8 cellular contexts compared by ENCODE assay signal in genomic region chr1:197614916-197615692, GRCh38.
DNase-seq lines count a peak whose midpoint lies in the region; ATAC-seq, FAIRE-seq and TF ChIP-seq lines count a peak whose summit lies in the region.

No MANE protein-coding gene starts in this region.

- no peaks in the 10 kb centered on the region for H3F3A ChIP-seq in DOHH2 (ENCODE audit: control insufficient read depth, insufficient read depth)

- H3K9me3 ChIP-seq in DOHH2 (ENCODE audit: control insufficient read depth, insufficient read depth, low read length) (no peaks in the 10 kb centered on the region), lung (ENCODE audit: control insufficient read depth in 2 of 2, insufficient read depth in 1 of 2, low read length in 1 of 2) (no peaks in the 10 kb centered on the region), esophagus squamous epithelium (no peaks in the 10 kb centered on the region)

- FAIRE-seq in RCC 7860 (lab: Jason Lieb, UNC) = peak; percentile 64

- no peaks in the 10 kb centered on the region for H3K79me2 ChIP-seq in DOHH2 (ENCODE audit: control insufficient read depth, low read length)

- DNase-seq in HL-60 (ENCODE audit: low read depth in 1 of 2, low spot score in 1 of 2) (peak; percentile 10 to 56), RCC 7860 (ENCODE audit: low spot score) (peak; percentile 45), choroid plexus epithelial cell (ENCODE audit: low read depth) (peak; percentile 76), lung (ENCODE audit: low spot score) (no peak), esophagus squamous epithelium (lab: John Stamatoyannopoulos, UW) (no peak), H7 (no peak)

- H3K27me3 ChIP-seq in DOHH2 (ENCODE audit: control insufficient read depth, low read length) (no peaks in the 10 kb centered on the region), HL-60 (ENCODE audit: insufficient read depth, poor library complexity, severe bottlenecking) (no peaks in the 10 kb centered on the region), lung (ENCODE audit: control insufficient read depth, insufficient read depth) (no peaks in the 10 kb centered on the region), esophagus squamous epithelium (no peaks in the 10 kb centered on the region), H7 (ENCODE audit: control insufficient read depth, insufficient read depth, low read length) (no peaks in the 10 kb centered on the region)

- 0 out of 2 replicates have a peak, but pooled peaks cover 3% of the 10 kb centered on the region for H4K20me1 ChIP-seq in DOHH2 (ENCODE audit: control insufficient read depth, insufficient read depth, low read depth, low read length)

- no peak for TF ChIP-seq POLR2A in esophagus squamous epithelium (IDR thresholded peaks at IDR 0.05)

- intact Hi-C loops in esophagus squamous epithelium (cut with DNase I) = loop anchor here (10.0 kb wide), 1 partner anchor 260 kb away; no protein-coding TSS in a partner anchor

- H3K9me2 ChIP-seq in DOHH2 (replicated peaks; ENCODE audit: control insufficient read depth, low read length) = no peaks in the 10 kb centered on the region

- no peaks in the 10 kb centered on the region for H3K4me1 ChIP-seq in DOHH2 (ENCODE audit: control insufficient read depth, low read length)
- peaks cover 0 to 2% of the 10 kb centered on the region in 2 donors for H3K4me1 ChIP-seq in lung (ENCODE audit: control insufficient read depth in 2 of 2, insufficient read depth in 2 of 2, low read length in 2 of 2)
- no peaks in the 10 kb centered on the region for H3K4me1 ChIP-seq in esophagus squamous epithelium

- whole genome bisulfite sequencing in lung, 2 donors = 60 to 61% methylated on average over 3 of the region's 3 CpGs
- 43 to 45% methylated on average over 3 of the region's 3 CpGs for WGBS in esophagus squamous epithelium, 2 donors

- no peaks in the 10 kb centered on the region for H3K36me3 ChIP-seq in DOHH2 (ENCODE audit: control insufficient read depth, low read length)
- no peaks in the 10 kb centered on the region for H3K36me3 ChIP-seq in lung (ENCODE audit: control insufficient read depth in 2 of 2, insufficient read depth in 2 of 2, low read length in 2 of 2)
- H3K36me3 ChIP-seq in esophagus squamous epithelium = peaks cover 0 to 12% (median 0%) of the 10 kb centered on the region in 3 donors
- H3K36me3 ChIP-seq in H7 (replicated peaks; ENCODE audit: control insufficient read depth, insufficient read depth, low read length) = no peaks in the 10 kb centered on the region

- ATAC-seq in GM19351 (IDR thresholded peaks at IDR 0.05; ENCODE audit: unreplicated experiment) = peak; percentile 76
- peak; percentile 77 for ATAC-seq in lung (ENCODE audit: insufficient read depth, low FRiP score)

- no peak overlapping the region for H3K4me2 ChIP-seq in DOHH2 (ENCODE audit: low read length)

- H3K4me3 ChIP-seq in DOHH2 (ENCODE audit: low read length) = no peak overlapping the region
- no peak overlapping the region for H3K4me3 ChIP-seq in HL-60 (replicated peaks; ENCODE audit: insufficient read depth, low read length)
- no peak overlapping the region for H3K4me3 ChIP-seq in choroid plexus epithelial cell (ENCODE audit: low read depth, low read length)
- no peak overlapping the region for H3K4me3 ChIP-seq in lung
- H3K4me3 ChIP-seq in esophagus squamous epithelium = no peak overlapping the region
- H3K4me3 ChIP-seq in H7 (ENCODE audit: insufficient read depth, low read depth, low read length) = no peak overlapping the region

- TF ChIP-seq CTCF in DOHH2 (IDR thresholded peaks at IDR 0.05; ENCODE audit: low read depth, low read length, poor library complexity, severe bottlenecking) (peak; percentile 60), HL-60 (IDR thresholded peaks at IDR 0.05; ENCODE audit: insufficient read depth, low read length) (peak; percentile 23), choroid plexus epithelial cell (conservative IDR thresholded peaks at IDR 0.05; ENCODE audit: low read depth, low read length) (peak; percentile 84), lung (IDR thresholded peaks at IDR 0.05; ENCODE audit: control extremely low read depth, extremely low read depth) (peak; percentile 32), esophagus squamous epithelium (IDR thresholded peaks at IDR 0.05) (peak in 3 of 6 experiments; percentile 32 to 61 (median 40))

- H3K27ac ChIP-seq in DOHH2 (ENCODE audit: low read depth, low read length) (no peak overlapping the region), HL-60 (replicated peaks) (no peak overlapping the region), lung (ENCODE audit: low read depth in 1 of 2, low read length in 1 of 2) (no peak overlapping the region), esophagus squamous epithelium (no peak overlapping the region)

Comparison
In these comparisons a context has a peak if more than half of its experiments do, and no peak if none do; other contexts are left out.
1. DNase-seq: peak in HL-60 (2 of 2), RCC 7860 (single experiment) and choroid plexus epithelial cell (single experiment); none in lung (single experiment), esophagus squamous epithelium (single experiment) and H7 (single experiment).